8 cellular contexts compared by ENCODE assay signal in genomic region chr12:51269174-51270066, GRCh38. TPM values are rescaled to one million over a fixed set of nuclear protein-coding genes. Genes with fewer than 3 reads are reported as not detected.
DNase-seq lines count a peak whose midpoint lies in the region; ATAC-seq and TF ChIP-seq lines count a peak whose summit lies in the region.

No MANE protein-coding gene starts in this region.

- DNase-seq in GM03348 (ENCODE audit: low spot score) (peak; percentile 67), NCI-H69 (lab: John Stamatoyannopoulos, UW) (peak; percentile 64), foreskin keratinocyte (peak in 1 of 2 donors; percentile 47), ovary (peak; percentile 25 to 66 (median 35)), aorta (peak; percentile 46 to 77), MV-4-11 (lab: John Stamatoyannopoulos, UW) (no peak)
- peak; percentile 14 for DNase-seq in activated T-helper 1 cell treated with anti-CD3 and anti-CD28 coated beads, Interleukin-12 subunit alpha, Interleukin-12 subunit beta, Interleukin-2, Interleukin-4 antibody, amounts not matched to agents 30 ng/mL and 10 ng/mL and 1 ng/mL, durations not matched to agents 14 hours and 24 hours and 36 hours (ENCODE audit: low spot score)

- H3K27me3 Mint-ChIP-seq in activated T-helper 1 cell treated with anti-CD3 and anti-CD28 coated beads, Interleukin-12 subunit alpha, Interleukin-12 subunit beta, Interleukin-2, Interleukin-4 antibody, amounts not matched to agents 30 ng/mL and 10 ng/mL and 1 ng/mL, durations not matched to agents 14 hours and 24 hours and 36 hours (ENCODE audit: insufficient read depth) = peaks cover 30% of the 10 kb centered on the region

- H3K4me1 Mint-ChIP-seq in activated T-helper 1 cell treated with anti-CD3 and anti-CD28 coated beads, Interleukin-12 subunit alpha, Interleukin-12 subunit beta, Interleukin-2, Interleukin-4 antibody, amounts not matched to agents 30 ng/mL and 10 ng/mL and 1 ng/mL, durations not matched to agents 14 hours and 24 hours and 36 hours (ENCODE audit: low read depth) = peaks cover 20% of the 10 kb centered on the region

- H3K36me3 Mint-ChIP-seq in activated T-helper 1 cell treated with anti-CD3 and anti-CD28 coated beads, Interleukin-12 subunit alpha, Interleukin-12 subunit beta, Interleukin-2, Interleukin-4 antibody, amounts not matched to agents 30 ng/mL and 10 ng/mL and 1 ng/mL, durations not matched to agents 14 hours and 24 hours and 36 hours (ENCODE audit: low read depth) = no peaks in the 10 kb centered on the region

- TF ChIP-seq EP300 in ovary (IDR thresholded peaks at IDR 0.05) = no peak

- peak overlapping the region; percentile 53 for H3K4me3 ChIP-seq in ovary
- H3K4me3 ChIP-seq in aorta (ENCODE audit: low read length in 2 of 2) = peak overlapping the region; percentile 37 to 87

- TF ChIP-seq CTCF in foreskin keratinocyte (conservative IDR thresholded peaks at IDR 0.05) = peak; percentile 71
- TF ChIP-seq CTCF in ovary (IDR thresholded peaks at IDR 0.05) = no peak

- H3K4me3 Mint-ChIP-seq in activated T-helper 1 cell treated with anti-CD3 and anti-CD28 coated beads, Interleukin-12 subunit alpha, Interleukin-12 subunit beta, Interleukin-2, Interleukin-4 antibody, amounts not matched to agents 30 ng/mL and 10 ng/mL and 1 ng/mL, durations not matched to agents 14 hours and 24 hours and 36 hours = peak overlapping the region; percentile 80

- intact Hi-C loops in activated T-helper 1 cell treated with anti-CD3 and anti-CD28 coated beads, Interleukin-12 subunit alpha, Interleukin-12 subunit beta, Interleukin-2, Interleukin-4 antibody, amounts not matched to agents 30 ng/mL and 10 ng/mL and 1 ng/mL, durations not matched to agents 14 hours and 24 hours and 36 hours (cut with micrococcal nuclease) = loop anchor here (1.0 to 5.0 kb wide), 6 partner anchors 23 to 222 kb away; partner anchors contain the start of genes BIN2, DAZAP2, LETMD1 and TFCP2
- intact Hi-C loops in ovary (cut with DNase I) (no loop called here), aorta (cut with DNase I) (loop anchor here in 1 of 2 donors (5.0 kb wide), 1 partner anchor 73 kb away; no protein-coding TSS in a partner anchor)

- peaks cover 13% of the 10 kb centered on the region for H3K4me1 ChIP-seq in foreskin keratinocyte
- H3K4me1 ChIP-seq in ovary (ENCODE audit: insufficient read depth) = peaks cover 1% of the 10 kb centered on the region
- H3K4me1 ChIP-seq in aorta (ENCODE audit: control insufficient read depth in 1 of 2, insufficient read depth in 2 of 2, low read length in 2 of 2) = no peaks in the 10 kb centered on the region

- H3K9me3 ChIP-seq in ovary (no peaks in the 10 kb centered on the region), aorta (ENCODE audit: control insufficient read depth, low read length) (no peaks in the 10 kb centered on the region)

- H3K27ac ChIP-seq in foreskin keratinocyte (no peak overlapping the region), ovary (peak overlapping the region in 1 of 2 donors; percentile 67), aorta (ENCODE audit: low read depth in 1 of 2, low read length in 2 of 2) (no peak overlapping the region)

- no peaks in the 10 kb centered on the region for H3K36me3 ChIP-seq in ovary
- H3K36me3 ChIP-seq in aorta (ENCODE audit: control insufficient read depth in 1 of 2, insufficient read depth in 2 of 2, low read length in 1 of 2) = no peaks in the 10 kb centered on the region

- peak overlapping the region; percentile 58 for H3K27ac Mint-ChIP-seq in activated T-helper 1 cell treated with anti-CD3 and anti-CD28 coated beads, Interleukin-12 subunit alpha, Interleukin-12 subunit beta, Interleukin-2, Interleukin-4 antibody, amounts not matched to agents 30 ng/mL and 10 ng/mL and 1 ng/mL, durations not matched to agents 14 hours and 24 hours and 36 hours

- WGBS in ovary, 3 donors = 15 to 73% (median 45%) methylated on average over 9 to 59 of the region's 59 CpGs
- 14 to 15% methylated on average over 54 to 59 of the region's 59 CpGs for WGBS in aorta, 2 donors

- H3K9me3 Mint-ChIP-seq in activated T-helper 1 cell treated with anti-CD3 and anti-CD28 coated beads, Interleukin-12 subunit alpha, Interleukin-12 subunit beta, Interleukin-2, Interleukin-4 antibody, amounts not matched to agents 30 ng/mL and 10 ng/mL and 1 ng/mL, durations not matched to agents 14 hours and 24 hours and 36 hours = no peaks in the 10 kb centered on the region

- TF ChIP-seq POLR2A in ovary (IDR thresholded peaks at IDR 0.05) = no peak

- H3K27me3 ChIP-seq in foreskin keratinocyte (no peaks in the 10 kb centered on the region), ovary (no peaks in the 10 kb centered on the region), aorta (ENCODE audit: control insufficient read depth in 1 of 2, insufficient read depth in 2 of 2, low read length in 1 of 2) (no peaks in the 10 kb centered on the region)

- ATAC-seq in HG02571 (IDR thresholded peaks at IDR 0.05; ENCODE audit: unreplicated experiment) = peak; percentile 46
- peak; percentile 30 for ATAC-seq in foreskin keratinocyte
- peak; percentile 37 for ATAC-seq in aorta (ENCODE audit: low FRiP score)

RNA-seq across cellular contexts. Expression of gene SMAGP, which starts 0.8 kb away (rescaled TPM):
- 0.16 TPM in 1 of 2 replicates, not detected in the other for total RNA-seq in activated T-helper 1 cell treated with anti-CD3 and anti-CD28 coated beads, Interleukin-12 subunit alpha, Interleukin-12 subunit beta, Interleukin-2, Interleukin-4 antibody, amounts not matched to agents 30 ng/mL and 10 ng/mL and 1 ng/mL, durations not matched to agents 14 hours and 24 hours and 36 hours
- 30.9 and 35.1 TPM in 2 replicates for total RNA-seq in foreskin keratinocyte
- polyA plus RNA-seq in foreskin keratinocyte = 41.6 and 44.9 TPM in 2 replicates
- 10 to 100 TPM in 3 of 7 donors, 1 to 10 TPM in 4; 5.2 to 17.6 (median 9.4) TPM for total RNA-seq in ovary
- polyA plus RNA-seq in ovary = 10 to 100 TPM in 1 of 2 donors, 1 to 10 TPM in 1; 7.2 to 36.5 TPM
- total RNA-seq in aorta = 1 to 10 TPM; 8.4 to 9.3 TPM
- 1 to 10 TPM; 4.1 to 4.5 TPM for polyA plus RNA-seq in aorta

RNA-seq across cellular contexts. Expression of gene DAZAP2, which starts 30.8 kb away (rescaled TPM):
- 163 and 169 TPM in 2 replicates for total RNA-seq in activated T-helper 1 cell treated with anti-CD3 and anti-CD28 coated beads, Interleukin-12 subunit alpha, Interleukin-12 subunit beta, Interleukin-2, Interleukin-4 antibody, amounts not matched to agents 30 ng/mL and 10 ng/mL and 1 ng/mL, durations not matched to agents 14 hours and 24 hours and 36 hours
- total RNA-seq in foreskin keratinocyte (145 and 152 TPM in 2 replicates), ovary (100 to 1,000 TPM; 123 to 254 (median 140) TPM), aorta (100 to 1,000 TPM; 167 to 171 TPM)
- polyA plus RNA-seq in foreskin keratinocyte (91.0 and 105 TPM in 2 replicates), ovary (100 to 1,000 TPM; 277 to 323 TPM), aorta (100 to 1,000 TPM; 271 to 311 TPM)

RNA-seq across cellular contexts. Expression of gene POU6F1, which starts 51.6 kb away (rescaled TPM):
- 5.2 and 6.7 TPM in 2 replicates for total RNA-seq in activated T-helper 1 cell treated with anti-CD3 and anti-CD28 coated beads, Interleukin-12 subunit alpha, Interleukin-12 subunit beta, Interleukin-2, Interleukin-4 antibody, amounts not matched to agents 30 ng/mL and 10 ng/mL and 1 ng/mL, durations not matched to agents 14 hours and 24 hours and 36 hours
- total RNA-seq in foreskin keratinocyte = 1.1 and 1.3 TPM in 2 replicates
- 0.60 and 1.1 TPM in 2 replicates for polyA plus RNA-seq in foreskin keratinocyte
- 10 to 100 TPM; 15.3 to 48.8 (median 30.2) TPM for total RNA-seq in ovary
- polyA plus RNA-seq in ovary = 10 to 100 TPM; 11.8 to 17.5 TPM
- 10 to 100 TPM; 29.3 to 36.5 TPM for total RNA-seq in aorta
- 10 to 100 TPM; 13.3 to 30.1 TPM for polyA plus RNA-seq in aorta

RNA-seq across cellular contexts. Expression of gene BIN2, which starts 54.6 kb away (rescaled TPM):
- total RNA-seq in activated T-helper 1 cell treated with anti-CD3 and anti-CD28 coated beads, Interleukin-12 subunit alpha, Interleukin-12 subunit beta, Interleukin-2, Interleukin-4 antibody, amounts not matched to agents 30 ng/mL and 10 ng/mL and 1 ng/mL, durations not matched to agents 14 hours and 24 hours and 36 hours = 40.9 and 43.3 TPM in 2 replicates
- total RNA-seq in foreskin keratinocyte (not detected in 2 replicates), ovary (1 to 10 TPM; 1.1 to 3.5 (median 1.5) TPM), aorta (10 to 100 TPM in 1 of 2 donors, 1 to 10 TPM in 1; 9.4 to 11.7 TPM)
- polyA plus RNA-seq in foreskin keratinocyte (not detected in 2 replicates), ovary (1 to 10 TPM; 1.1 to 7.6 TPM), aorta (1 to 10 TPM; 1.4 to 4.6 TPM)
